ENCODE assay signal across 9 cellular contexts in genomic region chr16:68079616-68080344, GRCh38. TPM values are rescaled to one million over a fixed set of nuclear protein-coding genes. Genes with fewer than 3 reads are reported as not detected.
A peak's percentile ranks its signal among the peaks of the same experiment; 100 is the strongest.
DNase-seq lines count a peak whose midpoint lies in the region; FAIRE-seq and TF ChIP-seq lines count a peak whose summit lies in the region.
"Had no signal": no experiment of that assay in that cellular context is flagged by ENCODE, and none has a peak within 500 bp of the region (broad histone marks: within the 10 kb centered on the region; RNA-seq: fewer than 3 reads in every experiment).

No MANE protein-coding gene starts in this region.

- no peak overlapping the region for H2BK15ac ChIP-seq in mesendoderm (replicated peaks; ENCODE audit: low read depth)

- H3K27ac Mint-ChIP-seq in CD4-positive, alpha-beta memory T cell: peak overlapping the region; percentile 86 to 96 (median 93)

- POLR2A ChIA-PET in CD4-positive, alpha-beta memory T cell (lab: Charles Lee; ENCODE audit: partially characterized antibody): interaction anchor here (0.7 to 16.6 kb wide), 17 partner anchors 8 to 273 kb away, joined by 3 to 474 read pairs (median 6); partner anchors contain the start of genes DDX28, DPEP2, DUS2 and ESRP2

- no peak overlapping the region for H3K4me2 ChIP-seq in mesendoderm (ENCODE audit: low read length)

- H3K56ac ChIP-seq in mesendoderm (ENCODE audit: low read length): no peak overlapping the region

- peaks cover 94% of the 10 kb centered on the region for H3K4me1 ChIP-seq in CD4-positive, alpha-beta memory T cell (ENCODE audit: insufficient read depth, low read length)
- H3K4me1 ChIP-seq in adrenal gland (replicated peaks in 1 of 2) (peaks cover 41 to 60% of the 10 kb centered on the region in 2 donors), mesendoderm (ENCODE audit: control insufficient read depth, low read depth, low read length) (peaks cover 2% of the 10 kb centered on the region)

- FAIRE-seq in RCC 7860 (lab: Jason Lieb, UNC): no peak
- FAIRE-seq: astrocyte had no signal

- H3K18ac ChIP-seq in mesendoderm (ENCODE audit: low read length): no peak overlapping the region

- peaks cover 66 to 93% (median 85%) of the 10 kb centered on the region in 4 donors for H3K4me1 Mint-ChIP-seq in CD4-positive, alpha-beta memory T cell

- H2BK120ac ChIP-seq in mesendoderm (ENCODE audit: low read depth, low read length): no peak overlapping the region

- H3K4me3 ChIP-seq in CD4-positive, alpha-beta memory T cell (ENCODE audit: low read length in 2 of 2): peak overlapping the region; percentile 36 to 46
- H3K4me3 ChIP-seq in adrenal gland (no peak overlapping the region), mesendoderm (ENCODE audit: low read length) (no peak overlapping the region)

- WGBS in adrenal gland, 4 donors: 23 to 51% (median 30%) methylated on average over 9 to 13 of the region's 13 CpGs
- WGBS in mesendoderm (ENCODE audit: extremely low coverage, insufficient coverage, low lambda C conversion rate): no CpG with 5 or more reads among the region's 13 CpGs

- CTCF ChIA-PET in CD4-positive, alpha-beta memory T cell (lab: Charles Lee; ENCODE audit: partially characterized antibody): interaction anchor here (0.8 to 2.5 kb wide), 6 partner anchors 12 to 81 kb away, joined by 3 to 9 read pairs (median 4); partner anchors contain the start of gene DPEP2

- H3K4ac ChIP-seq in mesendoderm (ENCODE audit: low read depth, low read length): no peak overlapping the region

- H3K36me3 Mint-ChIP-seq in CD4-positive, alpha-beta memory T cell: peaks cover 10 to 27% of the 10 kb centered on the region in 2 donors

- H3K23ac ChIP-seq in mesendoderm (ENCODE audit: low read length): no peak overlapping the region

- peak overlapping the region; percentile 71 for H3K27ac ChIP-seq in CD4-positive, alpha-beta memory T cell (ENCODE audit: low read depth, low read length)
- H3K27ac ChIP-seq in adrenal gland (peak overlapping the region in 4 of 5 donors; percentile 30 to 81 (median 74)), mesendoderm (ENCODE audit: low read depth, low read length) (no peak overlapping the region)

- no peaks in the 10 kb centered on the region for H3K79me1 ChIP-seq in mesendoderm (ENCODE audit: low read length)

- no peaks in the 10 kb centered on the region for H3K36me3 ChIP-seq in CD4-positive, alpha-beta memory T cell (ENCODE audit: insufficient read depth, low read length)
- H3K36me3 ChIP-seq in adrenal gland (replicated peaks in 1 of 2) (peaks cover 0 to 9% of the 10 kb centered on the region in 2 donors), mesendoderm (ENCODE audit: control insufficient read depth, insufficient read depth, low read length) (peaks cover 5% of the 10 kb centered on the region)

- peak; percentile 69 to 80 (median 73) for DNase-seq in CD4-positive, alpha-beta memory T cell
- peak; percentile 30 to 97 (median 54) for DNase-seq in T-helper 2 cell
- peak; percentile 58 to 87 (median 77) for DNase-seq in adrenal gland
- peak; percentile 67 for DNase-seq in medulla oblongata (ENCODE audit: extremely low spot score)
- DNase-seq in stimulated activated CD8-positive, alpha-beta memory T cell treated with anti-CD3 and anti-CD28 coated beads, Interleukin-4, amount 100 ng/mL, for 48 hours: peak; percentile 87
- DNase-seq in RCC 7860 (ENCODE audit: low spot score): no peak
- DNase-seq in amniotic stem cell (lab: John Stamatoyannopoulos, UW): no peak
- no peak for DNase-seq in mesendoderm

- H3K9me3 ChIP-seq in CD4-positive, alpha-beta memory T cell (ENCODE audit: control insufficient read depth in 1 of 2, low read length in 2 of 2): no peaks in the 10 kb centered on the region
- no peaks in the 10 kb centered on the region for H3K9me3 ChIP-seq in adrenal gland (replicated peaks in 1 of 3)

- H2AK5ac ChIP-seq in mesendoderm (ENCODE audit: low read length): no peak overlapping the region

- TF ChIP-seq POLR2A in adrenal gland (IDR thresholded peaks at IDR 0.05): no peak

- H2BK5ac ChIP-seq in mesendoderm (ENCODE audit: low read length): no peak overlapping the region

- H4K8ac ChIP-seq in mesendoderm (ENCODE audit: low read depth, low read length): no peak overlapping the region

- intact Hi-C loops in CD4-positive, alpha-beta memory T cell (cut with micrococcal nuclease): loop anchor here (2.0 kb wide), 1 partner anchor 15 kb away; no protein-coding TSS in a partner anchor
- intact Hi-C loops in adrenal gland (cut with DNase I): no loop called here

- no peak overlapping the region for H4K5ac ChIP-seq in mesendoderm (ENCODE audit: low read length)

- H3K27me3 ChIP-seq in CD4-positive, alpha-beta memory T cell (ENCODE audit: insufficient read depth, low read length): no peaks in the 10 kb centered on the region
- H3K27me3 ChIP-seq in adrenal gland (no peaks in the 10 kb centered on the region), mesendoderm (ENCODE audit: insufficient read depth, low read length, poor library complexity) (no peaks in the 10 kb centered on the region)

- H3K79me2 ChIP-seq in mesendoderm (ENCODE audit: control insufficient read depth, insufficient read depth, low read length): no peaks in the 10 kb centered on the region

- H3K4me3 Mint-ChIP-seq in CD4-positive, alpha-beta memory T cell: peak overlapping the region; percentile 48 to 85 (median 78)

- no peak for TF ChIP-seq CTCF in adrenal gland (IDR thresholded peaks at IDR 0.05)

- H3K27me3 Mint-ChIP-seq in CD4-positive, alpha-beta memory T cell: no peaks in the 10 kb centered on the region

- no peak overlapping the region for H3K9ac ChIP-seq in mesendoderm (ENCODE audit: low read length)

- no peaks in the 10 kb centered on the region for H3K9me3 Mint-ChIP-seq in CD4-positive, alpha-beta memory T cell

RNA-seq across cellular contexts. Expression of gene NFATC3, which starts 5.4 kb away (rescaled TPM):
- 100 to 1,000 TPM; 127 to 134 TPM for total RNA-seq in CD4-positive, alpha-beta memory T cell
- polyA plus RNA-seq in CD4-positive, alpha-beta memory T cell: 10 to 100 TPM; 76.5 to 94.9 TPM
- total RNA-seq in adrenal gland: 10 to 100 TPM; 26.6 to 81.2 (median 37.7) TPM
- polyA plus RNA-seq in adrenal gland: 10 to 100 TPM in 2 of 3 donors, 1 to 10 TPM in 1; 6.6 to 20.3 (median 11.6) TPM
- 18.9 TPM for polyA plus RNA-seq in mesendoderm (2013, experiment 1 of 2)
- polyA plus RNA-seq in mesendoderm (2013, experiment 2 of 2): 18.0 TPM

RNA-seq across cellular contexts. Expression of gene DUS2, which starts 56.7 kb away (rescaled TPM):
- total RNA-seq in CD4-positive, alpha-beta memory T cell: 10 to 100 TPM; 13.8 to 14.6 TPM
- polyA plus RNA-seq in CD4-positive, alpha-beta memory T cell: 10 to 100 TPM in 1 of 2 donors, 1 to 10 TPM in 1; 9.0 to 11.9 TPM
- total RNA-seq in adrenal gland: 10 to 100 TPM in 5 of 8 donors, 1 to 10 TPM in 3; 6.3 to 19.4 (median 12.7) TPM
- polyA plus RNA-seq in adrenal gland: 10 to 100 TPM in 2 of 3 donors, 1 to 10 TPM in 1; 7.1 to 13.2 (median 10.1) TPM
- polyA plus RNA-seq in mesendoderm (2013, experiment 1 of 2): 8.1 TPM
- 7.2 TPM for polyA plus RNA-seq in mesendoderm (2013, experiment 2 of 2)

RNA-seq across cellular contexts. Expression of gene DDX28, which starts 56.7 kb away (rescaled TPM):
- total RNA-seq in CD4-positive, alpha-beta memory T cell: 10 to 100 TPM; 16.1 to 17.0 TPM
- polyA plus RNA-seq in CD4-positive, alpha-beta memory T cell: 10 to 100 TPM; 36.0 to 55.8 TPM
- 10 to 100 TPM in 6 of 8 donors, 1 to 10 TPM in 2; 6.4 to 18.2 (median 12.9) TPM for total RNA-seq in adrenal gland
- polyA plus RNA-seq in adrenal gland: 10 to 100 TPM in 1 of 3 donors, 1 to 10 TPM in 2; 6.8 to 13.0 (median 9.1) TPM
- polyA plus RNA-seq in mesendoderm (2013, experiment 1 of 2): 14.9 TPM
- polyA plus RNA-seq in mesendoderm (2013, experiment 2 of 2): 14.8 TPM

Comparison
In these comparisons a context has a peak if more than half of its experiments do, and no peak if none do; other contexts are left out.
1. DNase-seq: peak in CD4-positive, alpha-beta memory T cell (5 of 5), T-helper 2 cell (5 of 5), adrenal gland (7 of 7), medulla oblongata (single experiment) and stimulated activated CD8-positive, alpha-beta memory T cell treated with anti-CD3 and anti-CD28 coated beads, Interleukin-4, amount 100 ng/mL, for 48 hours (single experiment); none in RCC 7860 (single experiment), amniotic stem cell (single experiment) and mesendoderm (single experiment).
2. H3K4me3 ChIP-seq: peak in CD4-positive, alpha-beta memory T cell (2 of 2); none in adrenal gland (0 of 4) and mesendoderm (single experiment).